In the genomic region with DNA sequence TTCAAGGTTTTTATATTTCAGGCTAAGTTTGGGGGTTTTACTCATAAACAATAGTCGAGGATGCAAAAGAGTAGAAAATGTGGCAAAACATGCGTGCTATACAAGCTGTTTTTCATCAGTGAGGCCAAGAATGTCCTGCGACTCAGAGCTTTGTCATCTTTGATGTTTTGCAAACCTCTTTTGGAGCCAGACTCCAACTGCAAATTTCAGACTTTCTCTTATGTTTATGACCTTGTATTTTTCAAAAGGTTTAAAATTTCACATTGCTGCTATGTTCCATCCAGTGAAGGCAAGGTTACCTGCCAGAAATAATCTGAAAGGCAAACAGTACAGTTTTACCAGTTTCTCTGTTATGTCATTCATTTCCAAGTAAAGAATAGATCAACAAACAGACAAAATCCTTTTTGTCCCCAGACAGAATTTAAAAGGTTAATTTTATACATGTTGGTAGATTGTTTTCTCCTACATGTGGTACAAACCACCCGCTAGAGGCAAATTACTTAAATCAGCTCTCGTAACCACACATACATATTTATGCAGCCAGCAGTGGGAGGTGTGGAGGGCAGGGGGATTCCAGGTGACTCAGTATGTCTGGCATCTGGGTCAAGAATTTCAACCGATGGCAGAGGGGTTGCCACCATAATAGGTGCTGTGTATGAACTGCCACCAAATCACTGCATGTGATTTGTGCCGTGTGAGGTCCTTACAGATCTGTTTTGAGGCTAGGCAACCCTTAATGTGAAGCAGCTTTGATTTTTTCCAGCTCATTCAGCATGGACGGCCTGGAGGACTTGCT, we compare ENCODE assay signal across 1 cellular context.
TF ChIP-seq lines count a peak whose summit lies in the region.

No MANE protein-coding gene starts in this region.

TF ChIP-seq in IMR-90, 13 proteins besides CTCF, POLR2A, EP300 and RAD21 (continued from another document):
- peak; percentile 41; the same call in 1 of the 2 replicates for TF ChIP-seq BHLHE40 (IDR thresholded peaks at IDR 0.05; ENCODE audit: low read depth, low read length)
- peak; percentile 52 for TF ChIP-seq RCOR1 (IDR thresholded peaks at IDR 0.05; ENCODE audit: insufficient replicate concordance, low read length)
